12 cellular contexts compared by ENCODE assay signal in the genomic region with DNA sequence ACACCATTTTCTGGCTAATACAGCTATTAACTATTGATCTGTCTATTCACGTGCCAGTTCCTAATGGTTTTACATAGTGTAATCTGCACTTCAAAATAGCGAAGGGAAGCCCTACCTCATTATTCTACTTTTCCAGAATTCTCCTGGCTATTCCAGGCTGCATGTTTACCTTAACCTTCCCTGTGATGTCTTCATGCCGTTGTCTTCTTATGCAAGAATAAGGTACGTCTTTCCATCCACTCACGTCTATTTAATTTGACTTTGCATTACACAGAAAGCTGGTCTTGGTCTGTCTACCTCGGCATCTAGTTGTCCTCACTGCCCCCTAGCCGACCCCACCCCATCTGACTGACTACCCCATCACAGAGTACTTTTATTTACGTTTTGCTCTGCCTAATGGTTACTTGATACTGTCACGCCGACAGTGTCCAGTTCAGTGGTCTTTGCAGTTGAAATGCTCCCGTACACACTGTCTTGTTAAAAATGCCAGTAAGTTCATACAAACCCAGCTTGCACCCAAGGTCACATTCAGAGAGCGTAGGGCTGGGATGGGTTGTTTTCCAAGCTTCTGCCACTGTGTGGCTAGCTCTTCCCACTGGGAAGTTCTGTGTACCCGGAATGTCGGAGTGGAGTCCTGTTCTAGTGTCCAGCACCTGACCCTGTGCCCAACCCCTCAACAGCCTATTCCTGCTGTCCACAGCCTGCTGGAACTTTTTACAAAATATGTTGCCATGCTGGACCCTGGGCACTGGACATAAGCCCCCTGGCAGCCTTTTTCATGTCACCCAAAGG. TPM values are rescaled to one million over a fixed set of nuclear protein-coding genes. Genes with fewer than 3 reads are reported as not detected.
DNase-seq lines count a peak whose midpoint lies in the region; ATAC-seq and TF ChIP-seq lines count a peak whose summit lies in the region.
"Had no signal": no experiment of that assay in that cellular context is flagged by ENCODE, and none has a peak within 500 bp of the region (broad histone marks: within the 10 kb centered on the region; RNA-seq: fewer than 3 reads in every experiment).

No MANE protein-coding gene starts in this region.

- H3K27ac ChIP-seq in breast epithelium (peak overlapping the region; percentile 23 to 34), left lung (peak overlapping the region in 1 of 2 donors; percentile 35), transverse colon (peak overlapping the region; percentile 7 to 100 (median 72))

- DNase-seq in activated naive CD4-positive, alpha-beta T cell treated with anti-CD3 and anti-CD28 coated beads for 36 hours = peak; percentile 11
- DNase-seq in activated naive CD4-positive, alpha-beta T cell treated with Interleukin-2 at 50 U/mL for 16 hours = no peak
- peak in 1 of 2 donors; percentile 21 for DNase-seq in breast epithelium (ENCODE audit: low spot score in 2 of 2)
- peak in 1 of 2 donors; percentile 30 for DNase-seq in left lung
- peak; percentile 10 for DNase-seq in transverse colon
- no peak for DNase-seq in NCI-H1694 (lab: John Stamatoyannopoulos, UW)
- DNase-seq in mucosa of gallbladder (ENCODE audit: low spot score) = no peak
- DNase-seq: activated CD4-positive, alpha-beta T cell treated with anti-CD3 and anti-CD28 coated beads, Interleukin-2, amount 50 U/mL, for 4 hours; endodermal cell; NCI-H82 had no signal

- in situ Hi-C loops in transverse colon (cut with MboI; ENCODE audit: low pct_ligation_motif_present in 1 of 4, low pct_unique_long_range_greater_than_20kb in 1 of 4, low sequenced_read_pairs in 3 of 4) = no loop called here

- TF ChIP-seq EP300 in transverse colon (IDR thresholded peaks at IDR 0.05; ENCODE audit: low read depth) = no peak

- TF ChIP-seq CTCF in breast epithelium (IDR thresholded peaks at IDR 0.05) (no peak), left lung (IDR thresholded peaks at IDR 0.05) (no peak), transverse colon (IDR thresholded peaks at IDR 0.05) (no peak)

- TF ChIP-seq POLR2A in breast epithelium (IDR thresholded peaks at IDR 0.05) (no peak), transverse colon (IDR thresholded peaks at IDR 0.05) (peak; percentile 39)

- H3K27me3 Mint-ChIP-seq in activated naive CD4-positive, alpha-beta T cell treated with anti-CD3 and anti-CD28 coated beads for 36 hours (ENCODE audit: low read depth) = no peaks in the 10 kb centered on the region
- H3K27me3 Mint-ChIP-seq: B cell had no signal

- WGBS in transverse colon (ENCODE audit: low coverage in 1 of 2), 2 donors = 80 to 81% methylated on average over 9 to 14 of the region's 14 CpGs

- CTCF ChIA-PET in activated naive CD4-positive, alpha-beta T cell treated with anti-CD3 and anti-CD28 coated beads for 36 hours (lab: Charles Lee) = interaction anchor here (0.6 to 1.7 kb wide), 3 partner anchors 14 to 76 kb away, joined by 3 to 10 read pairs (median 3); no protein-coding TSS in a partner anchor

- peak overlapping the region; percentile 22 for H3K27ac Mint-ChIP-seq in activated naive CD4-positive, alpha-beta T cell treated with anti-CD3 and anti-CD28 coated beads for 36 hours
- H3K27ac Mint-ChIP-seq: B cell, endodermal cell had no signal

- peak; percentile 0 for ATAC-seq in left lung
- ATAC-seq in GM21529 (IDR thresholded peaks at IDR 0.05; ENCODE audit: unreplicated experiment) = no peak

- H3K4me3 Mint-ChIP-seq in activated naive CD4-positive, alpha-beta T cell treated with anti-CD3 and anti-CD28 coated beads for 36 hours = peak overlapping the region; percentile 5
- H3K4me3 Mint-ChIP-seq: B cell, endodermal cell had no signal

- H3K27me3 ChIP-seq in breast epithelium (no peaks in the 10 kb centered on the region), left lung (no peaks in the 10 kb centered on the region), transverse colon (no peaks in the 10 kb centered on the region)

- no peaks in the 10 kb centered on the region for H3K9me3 ChIP-seq in breast epithelium
- no peaks in the 10 kb centered on the region for H3K9me3 ChIP-seq in left lung
- H3K9me3 ChIP-seq in transverse colon = no peaks in the 10 kb centered on the region

- H3K9me3 Mint-ChIP-seq in activated naive CD4-positive, alpha-beta T cell treated with anti-CD3 and anti-CD28 coated beads for 36 hours = no peaks in the 10 kb centered on the region
- H3K9me3 Mint-ChIP-seq: endodermal cell had no signal

- peaks cover 83% of the 10 kb centered on the region for H3K4me1 Mint-ChIP-seq in activated naive CD4-positive, alpha-beta T cell treated with anti-CD3 and anti-CD28 coated beads for 36 hours (ENCODE audit: low read depth)
- H3K4me1 Mint-ChIP-seq: endodermal cell had no signal

- intact Hi-C loops in activated naive CD4-positive, alpha-beta T cell treated with anti-CD3 and anti-CD28 coated beads for 36 hours (cut with micrococcal nuclease) = loop anchor here (2.0 kb wide), 1 partner anchor 17 kb away; no protein-coding TSS in a partner anchor
- intact Hi-C loops in breast epithelium (cut with DNase I; ENCODE audit: low total_unique reads) = loop anchor here (5.0 kb wide), 1 partner anchor 1630 kb away; no protein-coding TSS in a partner anchor
- intact Hi-C loops in left lung (cut with DNase I) = no loop called here
- intact Hi-C loops in transverse colon (cut with DNase I; ENCODE audit: low total_unique reads) = no loop called here

- peaks cover 73% of the 10 kb centered on the region for H3K36me3 Mint-ChIP-seq in activated naive CD4-positive, alpha-beta T cell treated with anti-CD3 and anti-CD28 coated beads for 36 hours (ENCODE audit: low read depth)

- H3K36me3 ChIP-seq in breast epithelium (no peaks in the 10 kb centered on the region), left lung (peaks cover 5 to 88% of the 10 kb centered on the region in 2 donors), transverse colon (peaks cover 0 to 48% (median 18%) of the 10 kb centered on the region in 4 donors)

- H3K4me1 ChIP-seq in breast epithelium (peaks cover 0 to 12% of the 10 kb centered on the region in 2 donors), left lung (peaks cover 36 to 99% of the 10 kb centered on the region in 2 donors), transverse colon (peaks cover 19 to 85% (median 23%) of the 10 kb centered on the region in 4 donors)

- H3K4me3 ChIP-seq in breast epithelium (no peak overlapping the region), left lung (no peak overlapping the region), transverse colon (no peak overlapping the region)

RNA-seq across cellular contexts. Expression of a gene that starts 15.0 kb away (rescaled TPM):
- 100 to 1,000 TPM; 693 to 750 TPM for total RNA-seq in activated naive CD4-positive, alpha-beta T cell treated with anti-CD3 and anti-CD28 coated beads for 36 hours
- total RNA-seq in breast epithelium = 100 to 1,000 TPM; 323 to 391 (median 351) TPM
- total RNA-seq in left lung = 1,000 to 10,000 TPM; 1,146 to 1,441 TPM
- 100 to 1,000 TPM; 370 to 782 (median 680) TPM for total RNA-seq in transverse colon
- 1,012 TPM for total RNA-seq in mucosa of gallbladder

RNA-seq across cellular contexts. Expression of a gene that starts 51.2 kb away (rescaled TPM):
- total RNA-seq in activated naive CD4-positive, alpha-beta T cell treated with anti-CD3 and anti-CD28 coated beads for 36 hours = 10 to 100 TPM; 38.2 to 40.0 TPM
- 10 to 100 TPM; 22.9 to 57.0 (median 49.0) TPM for total RNA-seq in breast epithelium
- 10 to 100 TPM; 31.7 to 31.9 TPM for total RNA-seq in left lung
- total RNA-seq in transverse colon = 100 to 1,000 TPM in 3 of 4 donors, 10 to 100 TPM in 1; 64.3 to 164 (median 128) TPM
- 40.8 TPM for total RNA-seq in mucosa of gallbladder

RNA-seq across cellular contexts. Expression of a gene that starts 55.2 kb away (rescaled TPM):
- total RNA-seq in activated naive CD4-positive, alpha-beta T cell treated with anti-CD3 and anti-CD28 coated beads for 36 hours = 10 to 100 TPM; 10.4 to 12.1 TPM
- 1 to 10 TPM; 5.4 to 9.1 (median 6.6) TPM for total RNA-seq in breast epithelium
- 1 to 10 TPM; 8.4 to 9.8 TPM for total RNA-seq in left lung
- total RNA-seq in transverse colon = 1 to 10 TPM; 2.2 to 5.6 (median 5.2) TPM
- 7.1 TPM for total RNA-seq in mucosa of gallbladder

Comparison
In these comparisons a context has a peak if more than half of its experiments do, and no peak if none do; other contexts are left out.
1. DNase-seq: peak in activated naive CD4-positive, alpha-beta T cell treated with anti-CD3 and anti-CD28 coated beads for 36 hours (single experiment) and transverse colon (single experiment); none in activated naive CD4-positive, alpha-beta T cell treated with Interleukin-2 at 50 U/mL for 16 hours (single experiment), NCI-H1694 (single experiment) and mucosa of gallbladder (single experiment).
2. intact Hi-C loops: an anchor here in activated naive CD4-positive, alpha-beta T cell treated with anti-CD3 and anti-CD28 coated beads for 36 hours (2.0 kb wide) and breast epithelium (5.0 kb wide); none called in left lung and transverse colon.